Comparison of ENCODE assay signal across 9 cellular contexts in the genomic region with DNA sequence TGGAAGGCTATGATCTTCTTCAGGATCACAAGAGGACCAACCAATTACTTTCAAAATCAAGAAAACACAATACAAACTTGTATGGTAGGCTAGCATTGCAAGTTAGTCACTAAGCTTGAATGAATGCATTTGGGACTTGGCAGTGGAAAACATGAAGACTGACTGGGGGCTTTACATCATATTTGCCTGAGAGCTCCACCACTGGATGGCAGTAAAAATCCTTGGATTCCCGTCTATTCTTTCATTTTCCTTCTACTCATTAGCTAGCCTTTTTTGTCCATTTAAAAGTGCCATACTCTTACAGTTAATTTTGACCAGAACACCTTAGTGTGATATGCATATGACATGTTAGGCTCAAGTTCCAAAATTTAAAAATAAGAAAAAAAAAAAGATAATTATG.
DNase-seq lines count a peak whose midpoint lies in the region; ATAC-seq and TF ChIP-seq lines count a peak whose summit lies in the region.
"Had no signal": no experiment of that assay in that cellular context is flagged by ENCODE, and none has a peak within 500 bp of the region (broad histone marks: within the 10 kb centered on the region; RNA-seq: fewer than 3 reads in every experiment).

No MANE protein-coding gene starts in this region.

- H3K27me3 ChIP-seq in SK-N-SH (ENCODE audit: insufficient read depth) = no peaks in the 10 kb centered on the region
- no peaks in the 10 kb centered on the region for H3K27me3 ChIP-seq in heart left ventricle

- CTCF ChIA-PET in SK-N-SH (lab: Yijun Ruan, JAX) = interaction anchor here (0.6 to 1.6 kb wide), 4 partner anchors 11 to 179 kb away, joined by 3 to 10 read pairs (median 4); no protein-coding TSS in a partner anchor

- H4K20me1 ChIP-seq in SK-N-SH (ENCODE audit: insufficient read depth) = no peaks in the 10 kb centered on the region

- H3K4me3 Mint-ChIP-seq in nephron progenitor cell = no peak overlapping the region

- DNase-seq in SK-N-SH (peak; percentile 18), heart left ventricle (peak in 1 of 5 donors; percentile 28), nephron progenitor cell (no peak)
- DNase-seq: NCI-H2171 had no signal

- H2AFZ ChIP-seq in SK-N-SH (ENCODE audit: low read depth) = no peak overlapping the region

- WGBS in SK-N-SH (ENCODE audit: low lambda C conversion rate) = 11% methylated on average over 1 of the region's 1 CpG
- 17 to 38% (median 25%) methylated on average over 1 of the region's 1 CpG for WGBS in heart left ventricle, 4 donors

- intact Hi-C loops in heart left ventricle (cut with DNase I) = loop anchor here in 7 of 10 donors (1.0 to 10.0 kb wide), 5 partner anchors 27 to 172 kb away; no protein-coding TSS in a partner anchor

- H3K36me3 Mint-ChIP-seq in nephron progenitor cell (ENCODE audit: low read depth) = peaks cover 8% of the 10 kb centered on the region

- no peak overlapping the region for H3K4me3 ChIP-seq in SK-N-SH (ENCODE audit: low read depth in 2 of 2, low read length in 1 of 2)
- no peak overlapping the region for H3K4me3 ChIP-seq in heart left ventricle

- peaks cover 8% of the 10 kb centered on the region for H3K9me3 Mint-ChIP-seq in nephron progenitor cell

- peak; percentile 16; the same call in 1 of the 2 replicates for TF ChIP-seq CTCF in 22Rv1 (IDR thresholded peaks at IDR 0.05)
- peak; percentile 31 for TF ChIP-seq CTCF in GM12873 (IDR thresholded peaks at IDR 0.05; ENCODE audit: insufficient read depth, low read depth, low read length, missing control alignments)
- peak; percentile 79 for TF ChIP-seq CTCF in SK-N-SH (IDR thresholded peaks at IDR 0.05)
- TF ChIP-seq CTCF in heart left ventricle (IDR thresholded peaks at IDR 0.05) = peak; percentile 33 to 70 (median 55)
- TF ChIP-seq CTCF in nephron progenitor cell (IDR thresholded peaks at IDR 0.05) = no peak

- H3K36me3 ChIP-seq in SK-N-SH (replicated peaks in 1 of 2; ENCODE audit: control insufficient read depth in 1 of 2, insufficient read depth in 2 of 2, low read length in 1 of 2) (peaks cover 0 to 3% of the 10 kb centered on the region in 2 experiments), heart left ventricle (no peaks in the 10 kb centered on the region)

- H3K9ac ChIP-seq in SK-N-SH = peak overlapping the region; percentile 21; the same call in 1 of the 2 replicates

- no peaks in the 10 kb centered on the region for H3K9me2 ChIP-seq in SK-N-SH

- H3K27ac Mint-ChIP-seq in nephron progenitor cell = no peak overlapping the region

- peaks cover 17% of the 10 kb centered on the region for H3F3A ChIP-seq in SK-N-SH (replicated peaks; ENCODE audit: insufficient read depth)

- H3K4me1 ChIP-seq in SK-N-SH (ENCODE audit: control insufficient read depth in 1 of 2, insufficient read depth in 2 of 2, low read depth in 1 of 2, low read length in 1 of 2) (peaks cover 0 to 6% of the 10 kb centered on the region in 2 experiments; a peak in 1 of 4 replicates), heart left ventricle (peaks cover 0 to 11% (median 2%) of the 10 kb centered on the region in 12 donors)

- peaks cover 8% of the 10 kb centered on the region for H3K4me1 Mint-ChIP-seq in nephron progenitor cell

- H3K9me3 ChIP-seq in SK-N-SH (peaks cover 3% of the 10 kb centered on the region; the same call in 1 of the 2 replicates), heart left ventricle (peaks cover 0 to 9% (median 5%) of the 10 kb centered on the region in 12 donors)

- no peak for TF ChIP-seq EP300 in SK-N-SH (IDR thresholded peaks at IDR 0.05; ENCODE audit: borderline replicate concordance in 1 of 2, low read depth in 1 of 2, low read length in 1 of 2)

- no peak overlapping the region for H3K4me2 ChIP-seq in SK-N-SH

- no peak for TF ChIP-seq POLR2A in heart left ventricle (IDR thresholded peaks at IDR 0.05)

- POLR2A ChIA-PET in SK-N-SH (lab: Yijun Ruan, JAX) = no interaction called here

- TF ChIP-seq RAD21 in SK-N-SH (IDR thresholded peaks at IDR 0.05; ENCODE audit: low read length) = peak; percentile 60

- peaks cover 2% of the 10 kb centered on the region; the same call in 1 of the 2 replicates for H3K79me2 ChIP-seq in SK-N-SH (ENCODE audit: insufficient read depth)

- no peaks in the 10 kb centered on the region for H3K27me3 Mint-ChIP-seq in nephron progenitor cell (ENCODE audit: low read depth, poor library complexity)

- ATAC-seq in heart left ventricle (peak in 2 of 4 donors; percentile 10 to 50), HG02938 (IDR thresholded peaks at IDR 0.05; ENCODE audit: unreplicated experiment) (no peak), GM21423 (IDR thresholded peaks at IDR 0.05; ENCODE audit: unreplicated experiment) (no peak), GM18861 (IDR thresholded peaks at IDR 0.05; ENCODE audit: unreplicated experiment) (no peak)

- H3K27ac ChIP-seq in 22Rv1 = no peak overlapping the region
- H3K27ac ChIP-seq in SK-N-SH (ENCODE audit: low read depth in 2 of 2, low read length in 1 of 2) = peak overlapping the region in 1 of 2 experiments; percentile 75; a peak in 2 of 4 replicates
- no peak overlapping the region for H3K27ac ChIP-seq in heart left ventricle

TF ChIP-seq in SK-N-SH, 30 proteins besides CTCF, POLR2A, EP300 and RAD21:
- TF ChIP-seq SMC3 (IDR thresholded peaks at IDR 0.05; ENCODE audit: low read depth, low read length) = peak; percentile 52
- peak; percentile 15; the same call in 1 of the 2 replicates for TF ChIP-seq NFIC (IDR thresholded peaks at IDR 0.05; ENCODE audit: borderline replicate concordance)
- TF ChIP-seq MEF2A (IDR thresholded peaks at IDR 0.05; ENCODE audit: borderline replicate concordance, low read depth) = no peak
- TF ChIP-seq TAF1 (IDR thresholded peaks at IDR 0.05; ENCODE audit: borderline replicate concordance, low read depth, low read length) = no peak
- TF ChIP-seq, protein P1, sequence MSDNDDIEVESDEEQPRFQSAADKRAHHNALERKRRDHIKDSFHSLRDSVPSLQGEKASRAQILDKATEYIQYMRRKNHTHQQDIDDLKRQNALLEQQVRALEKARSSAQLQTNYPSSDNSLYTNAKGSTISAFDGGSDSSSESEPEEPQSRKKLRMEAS (IDR thresholded peaks at IDR 0.05; ENCODE audit: low read depth) = 0 out of 2 replicates have a peak, but pooled peaks have one; percentile 14
